Comparison of ENCODE assay signal across 35 cellular contexts in genomic region chr1:168263130-168263529, GRCh38.
"Had no signal": no experiment of that assay in that cellular context is flagged by ENCODE, and none has a peak within 500 bp of the region (broad histone marks: within the 10 kb centered on the region; RNA-seq: fewer than 3 reads in every experiment).

No MANE protein-coding gene starts in this region.

- H3K9me3 ChIP-seq: MG63 had no signal

- H3K4me3 ChIP-seq: MG63 had no signal

- DNase-seq: Karpas-422, Kasumi-1, MG63, MM.1S, MV-4-11, NCI-H1048, NCI-H1092, NCI-H1092 treated with DMSO at 0.1 percent for 48 hours, NCI-H1105, NCI-H1105 treated with DMSO at 0.1 percent for 48 hours, NCI-H1417, NCI-H1417 treated with DMSO at 0.1 percent for 48 hours, NCI-H1436, NCI-H1436 treated with DMSO at 0.1 percent for 48 hours, NCI-H146, NCI-H1694, NCI-H1694 treated with DMSO at 0.1 percent for 48 hours, NCI-H187, NCI-H187 treated with DMSO at 0.1 percent for 48 hours, NCI-H1930, NCI-H2029, NCI-H2029 treated with DMSO at 0.1 percent for 48 hours, NCI-H2081, NCI-H2081 treated with DMSO at 0.1 percent for 48 hours, NCI-H2107, NCI-H2171, NCI-H2171 treated with DMSO at 0.1 percent for 48 hours, NCI-H2227 treated with DMSO at 0.1 percent for 48 hours, NCI-H226, NCI-H345, NCI-H446, NCI-H446 treated with DMSO at 0.1 percent for 48 hours, NCI-H510A, NCI-H510A treated with DMSO at 0.1 percent for 48 hours, NCI-H524 had no signal

- H3K27me3 ChIP-seq: MG63 had no signal
